Comparison of ENCODE assay signal across 17 cellular contexts in genomic region chr3:141323936-141324704, GRCh38.
"Had no signal": no experiment of that assay in that cellular context is flagged by ENCODE, and none has a peak within 500 bp of the region (broad histone marks: within the 10 kb centered on the region; RNA-seq: fewer than 3 reads in every experiment).

No MANE protein-coding gene starts in this region.

- H3K4me3 ChIP-seq: cardiac muscle cell, heart left ventricle, lower lobe of right lung, testis, vagina had no signal

- ATAC-seq: activated CD8-positive, alpha-beta T cell treated with anti-CD3 and anti-CD28 coated beads for 36 hours; foreskin keratinocyte; heart left ventricle; lower lobe of right lung; natural killer cell treated with Interleukin-12 subunit alpha and Interleukin-12 subunit beta and Interleukin-15 and Interleukin-18, amount 100 ng/mL, for 72 hours; stimulated activated naive CD8-positive, alpha-beta T cell treated with anti-CD3 and anti-CD28 coated beads, Interleukin-15, amount 100 ng/mL, for 72 hours; T-cell had no signal

- H3K36me3 ChIP-seq: cardiac muscle cell, heart left ventricle, lower lobe of right lung, vagina had no signal

- H3K27me3 ChIP-seq: cardiac muscle cell, foreskin keratinocyte, heart left ventricle, testis, vagina had no signal

- FAIRE-seq: astrocyte, islet of Langerhans had no signal

- H3K27ac ChIP-seq: cardiac muscle cell, foreskin keratinocyte, heart left ventricle, lower lobe of right lung, testis, vagina had no signal

- H3K4me1 ChIP-seq: foreskin keratinocyte, lower lobe of right lung, testis, vagina had no signal

- DNase-seq: activated CD8-positive, alpha-beta memory T cell treated with anti-CD3 and anti-CD28 coated beads, Interleukin-2, amount 50 U/mL, for 48 hours; activated CD8-positive, alpha-beta T cell treated with anti-CD3 and anti-CD28 coated beads for 36 hours; activated naive CD4-positive, alpha-beta T cell; foreskin keratinocyte; heart left ventricle; lower lobe of right lung; stimulated activated CD4-positive, alpha-beta T cell treated with anti-CD3 and anti-CD28 coated beads, Interleukin-15, amount 100 ng/mL, for 24 hours; stimulated activated CD4-positive, alpha-beta T cell treated with anti-CD3 and anti-CD28 coated beads, Interleukin-4, amount 100 ng/mL, for 24 hours; stimulated activated naive CD8-positive, alpha-beta T cell treated with anti-CD3 and anti-CD28 coated beads, Interleukin-15, amount 100 ng/mL, for 72 hours; T-cell; T1000; testis had no signal

- H3K9me3 ChIP-seq: heart left ventricle, lower lobe of right lung, testis, vagina had no signal
